Comparison of ENCODE assay signal across 9 cellular contexts in the genomic region with DNA sequence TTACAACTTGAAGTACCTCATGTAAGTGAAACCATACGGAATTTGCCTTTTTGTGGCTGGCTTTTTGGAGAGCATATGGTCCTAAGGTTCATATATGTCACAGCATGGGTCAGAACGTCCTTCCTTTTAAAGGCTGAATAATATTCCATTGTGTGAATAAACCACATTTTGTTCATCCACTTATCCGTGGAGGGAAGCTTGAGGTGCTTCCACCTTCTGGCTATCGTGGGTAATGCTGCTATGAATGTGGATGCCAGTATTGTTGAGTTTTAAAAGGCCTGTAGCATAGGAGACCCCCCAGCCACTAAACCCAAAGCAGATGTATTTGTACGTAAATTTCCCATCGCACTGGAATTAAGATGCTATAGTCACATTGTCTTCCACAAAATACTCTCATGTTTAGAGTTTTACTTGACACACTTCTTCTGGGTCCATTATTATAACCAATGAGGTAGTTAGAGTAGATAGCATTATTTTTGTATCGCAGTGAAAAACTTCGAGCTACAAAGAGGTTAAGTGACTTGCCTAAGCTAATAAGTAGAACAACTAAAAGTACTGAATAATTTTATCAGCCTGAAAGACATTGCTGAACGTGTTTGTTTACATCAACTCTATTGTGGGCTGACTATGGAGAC.
DNase-seq lines count a peak whose midpoint lies in the region; ATAC-seq and TF ChIP-seq lines count a peak whose summit lies in the region.
"Had no signal": no experiment of that assay in that cellular context is flagged by ENCODE, and none has a peak within 500 bp of the region (broad histone marks: within the 10 kb centered on the region; RNA-seq: fewer than 3 reads in every experiment).

No MANE protein-coding gene starts in this region.

- no peaks in the 10 kb centered on the region for H3K36me3 ChIP-seq in ovary
- H3K36me3 ChIP-seq: neutrophil had no signal

- H3K4me1 ChIP-seq in ovary (ENCODE audit: insufficient read depth) = no peaks in the 10 kb centered on the region

- intact Hi-C loops in ovary (cut with DNase I) = no loop called here

- no peaks in the 10 kb centered on the region for H3K9me3 Mint-ChIP-seq in endothelial cell (ENCODE audit: unreplicated experiment)

- H3K27me3 Mint-ChIP-seq in endothelial cell (ENCODE audit: unreplicated experiment) = no peaks in the 10 kb centered on the region

- no peak for TF ChIP-seq EP300 in ovary (IDR thresholded peaks at IDR 0.05)

- H3K36me3 Mint-ChIP-seq in endothelial cell (ENCODE audit: low read depth, unreplicated experiment) = no peaks in the 10 kb centered on the region

- peak; percentile 28 for DNase-seq in ELF-1 (ENCODE audit: low read depth, low spot score)
- DNase-seq in LoVo (ENCODE audit: low spot score) = peak; percentile 9
- DNase-seq in endothelial cell (ENCODE audit: low spot score) = peak; percentile 38
- DNase-seq in ovary = peak in 1 of 5 donors; percentile 20
- DNase-seq in NCI-H2107 (lab: John Stamatoyannopoulos, UW) = no peak
- no peak for DNase-seq in T1000 (lab: John Stamatoyannopoulos, UW)

- H3K9me3 ChIP-seq in ovary = no peaks in the 10 kb centered on the region
- H3K9me3 ChIP-seq: neutrophil had no signal

- H3K4me3 ChIP-seq in ovary = no peak overlapping the region

- H3K4me1 Mint-ChIP-seq in endothelial cell (ENCODE audit: unreplicated experiment) = no peaks in the 10 kb centered on the region

- TF ChIP-seq POLR2A in ovary (IDR thresholded peaks at IDR 0.05) = no peak

- 63 to 69% (median 65%) methylated on average over 9 of the region's 9 CpGs for WGBS in ovary, 3 donors

- H3K27me3 ChIP-seq in ovary = no peaks in the 10 kb centered on the region

- no peak overlapping the region for H3K27ac Mint-ChIP-seq in endothelial cell (ENCODE audit: unreplicated experiment)

- no peak overlapping the region for H3K4me3 Mint-ChIP-seq in endothelial cell (ENCODE audit: unreplicated experiment)

- peak; percentile 67 for TF ChIP-seq CTCF in endothelial cell (IDR thresholded peaks at IDR 0.05; ENCODE audit: unreplicated experiment)
- TF ChIP-seq CTCF in ovary (IDR thresholded peaks at IDR 0.05) = peak; percentile 10 to 38 (median 25)

- no peak overlapping the region for H3K27ac ChIP-seq in ovary
- H3K27ac ChIP-seq: neutrophil had no signal

- ATAC-seq in HG03457 (IDR thresholded peaks at IDR 0.05; ENCODE audit: unreplicated experiment) = no peak
- ATAC-seq in HG03025 (IDR thresholded peaks at IDR 0.05; ENCODE audit: low FRiP score, unreplicated experiment) = no peak

Comparison
In these comparisons a context has a peak if more than half of its experiments do, and no peak if none do; other contexts are left out.
1. DNase-seq: peak in ELF-1 (single experiment), LoVo (single experiment) and endothelial cell (single experiment); none in NCI-H2107 (single experiment) and T1000 (single experiment).